Comparison of ENCODE assay signal across 7 cellular contexts in genomic region chr3:34868935-34869334, GRCh38.
"Had no signal": no experiment of that assay in that cellular context is flagged by ENCODE, and none has a peak within 500 bp of the region (broad histone marks: within the 10 kb centered on the region; RNA-seq: fewer than 3 reads in every experiment).

No MANE protein-coding gene starts in this region.

- DNase-seq: GDM1, GF-D8 had no signal

- FAIRE-seq: G401.6, GM12891, GM12892, GM18507, GM19239 had no signal
